ENCODE assay signal across 17 cellular contexts in genomic region chr3:66139415-66139814, GRCh38.
"Had no signal": no experiment of that assay in that cellular context is flagged by ENCODE, and none has a peak within 500 bp of the region (broad histone marks: within the 10 kb centered on the region; RNA-seq: fewer than 3 reads in every experiment).

No MANE protein-coding gene starts in this region.

- H3K36me3 ChIP-seq: ascending aorta had no signal

- DNase-seq: activated CD4-positive, alpha-beta T cell treated with anti-CD3 and anti-CD28 coated beads for 4 hours; activated CD8-positive, alpha-beta memory T cell treated with anti-CD3 and anti-CD28 coated beads, Interleukin-2, amount 50 U/mL, for 48 hours; activated CD8-positive, alpha-beta T cell treated with anti-CD3 and anti-CD28 coated beads, Interleukin-2, amount 10 ng/mL, durations not matched to agents 7 days and 5 days; activated effector memory CD4-positive, alpha-beta T cell treated with Interleukin-2 at 50 U/mL for 16 hours; activated naive CD4-positive, alpha-beta T cell; activated T-cell treated with anti-CD3 and anti-CD28 coated beads, Interleukin-2, amount 50 U/mL, for 1 hour; amniotic stem cell; body of pancreas; NCI-H1436 treated with DMSO at 0.1 percent for 48 hours; NCI-H187; NCI-H2081; NCI-H510A treated with DMSO at 0.1 percent for 48 hours; NCI-H69; PC-3; SIG-M5 had no signal

- H3K9me3 ChIP-seq: ascending aorta, body of pancreas had no signal

- H3K27ac ChIP-seq: ascending aorta, body of pancreas had no signal

- H3K27me3 ChIP-seq: ascending aorta, body of pancreas had no signal

- H3K4me3 ChIP-seq: ascending aorta, body of pancreas had no signal

- H3K4me1 ChIP-seq: ascending aorta, body of pancreas had no signal

- ATAC-seq: activated CD4-positive, CD25-positive, alpha-beta regulatory T cell treated with anti-CD3 and anti-CD28 coated beads, Interleukin-2, amount 50 U/mL, for 24 hours; activated CD8-positive, alpha-beta T cell treated with anti-CD3 and anti-CD28 coated beads, Interleukin-2, amount 10 ng/mL, durations not matched to agents 7 days and 5 days had no signal
